8 cellular contexts compared by ENCODE assay signal in genomic region chr3:50610181-50610971, GRCh38. TPM values are rescaled to one million over a fixed set of nuclear protein-coding genes. Genes with fewer than 3 reads are reported as not detected.
DNase-seq lines count a peak whose midpoint lies in the region; ATAC-seq, FAIRE-seq and TF ChIP-seq lines count a peak whose summit lies in the region.

No MANE protein-coding gene starts in this region.

- H3K36me3 Mint-ChIP-seq in T-helper 2 cell treated with Interferon-gamma antibody and Interleukin-4, amounts not matched to agents 5 μg/mL and 100 μg/mL, for 36 hours (ENCODE audit: low read depth), result peaks cover 84% of the 10 kb centered on the region
- no peaks in the 10 kb centered on the region for H3K36me3 Mint-ChIP-seq in endodermal cell (ENCODE audit: low read depth)

- FAIRE-seq in RCC 7860 (lab: Jason Lieb, UNC), result no peak

- 96 to 100% methylated on average over 2 to 6 of the region's 6 CpGs for WGBS in endodermal cell (ENCODE audit: insufficient coverage in 1 of 2, insufficient read length in 1 of 2), 2 experiments

- H3K36me3 ChIP-seq in endodermal cell (ENCODE audit: control insufficient read depth, insufficient read depth, low read length) (peaks cover 6% of the 10 kb centered on the region), neutrophil (peaks cover 19% of the 10 kb centered on the region)

- H3K9me3 ChIP-seq in endodermal cell (ENCODE audit: control insufficient read depth, low read length) (no peaks in the 10 kb centered on the region), neutrophil (no peaks in the 10 kb centered on the region)

- peaks cover 2% of the 10 kb centered on the region for H3K27me3 Mint-ChIP-seq in T-helper 2 cell treated with Interferon-gamma antibody and Interleukin-4, amounts not matched to agents 5 μg/mL and 100 μg/mL, for 36 hours (ENCODE audit: low read depth)
- H3K27me3 Mint-ChIP-seq in endodermal cell (ENCODE audit: insufficient read depth), result peaks cover 45% of the 10 kb centered on the region

- H3K4me3 Mint-ChIP-seq in T-helper 2 cell treated with Interferon-gamma antibody and Interleukin-4, amounts not matched to agents 5 μg/mL and 100 μg/mL, for 36 hours, result peak overlapping the region; percentile 99
- peak overlapping the region; percentile 61 for H3K4me3 Mint-ChIP-seq in endodermal cell

- TF ChIP-seq CTCF in endodermal cell (conservative IDR thresholded peaks at IDR 0.05) (no peak), neutrophil (IDR thresholded peaks at IDR 0.05) (no peak)

- peak overlapping the region; percentile 96 for H3K27ac Mint-ChIP-seq in T-helper 2 cell treated with Interferon-gamma antibody and Interleukin-4, amounts not matched to agents 5 μg/mL and 100 μg/mL, for 36 hours
- H3K27ac Mint-ChIP-seq in endodermal cell, result no peak overlapping the region

- ATAC-seq in HG02623 (IDR thresholded peaks at IDR 0.05; ENCODE audit: unreplicated experiment), result no peak
- ATAC-seq in HG03457 (IDR thresholded peaks at IDR 0.05; ENCODE audit: unreplicated experiment), result no peak

- H3K9me3 Mint-ChIP-seq in T-helper 2 cell treated with Interferon-gamma antibody and Interleukin-4, amounts not matched to agents 5 μg/mL and 100 μg/mL, for 36 hours, result no peaks in the 10 kb centered on the region
- H3K9me3 Mint-ChIP-seq in endodermal cell, result no peaks in the 10 kb centered on the region

- DNase-seq in CD1c-positive myeloid dendritic cell (ENCODE audit: extremely low spot score) (peak; percentile 41), endodermal cell (no peak), RCC 7860 (ENCODE audit: low spot score) (no peak), NCI-H2029 (lab: John Stamatoyannopoulos, UW) (no peak)
- no peak for DNase-seq in T-helper 2 cell treated with Interferon-gamma antibody and Interleukin-4, amounts not matched to agents 5 μg/mL and 100 μg/mL, for 36 hours (ENCODE audit: low spot score)

- peaks cover 22% of the 10 kb centered on the region for H3K27me3 ChIP-seq in endodermal cell (ENCODE audit: control insufficient read depth, insufficient read depth, low read length, poor library complexity, severe bottlenecking)
- H3K27me3 ChIP-seq in neutrophil, result no peaks in the 10 kb centered on the region

- H3K4me1 ChIP-seq in endodermal cell (ENCODE audit: control insufficient read depth, insufficient read depth, low read length) (no peaks in the 10 kb centered on the region), neutrophil (ENCODE audit: control insufficient read depth in 1 of 2, insufficient read depth in 1 of 2, low read depth in 1 of 2, low read length in 1 of 2) (peaks cover 50 to 55% of the 10 kb centered on the region in 2 experiments)

- H3K4me3 ChIP-seq in endodermal cell (ENCODE audit: low read length) (peak overlapping the region; percentile 75), neutrophil (ENCODE audit: low read depth in 1 of 2, low read length in 1 of 2) (peak overlapping the region; percentile 80 to 94)

- H3K27ac ChIP-seq in endodermal cell (ENCODE audit: low read depth, low read length), result no peak overlapping the region
- H3K27ac ChIP-seq in neutrophil, result peak overlapping the region; percentile 74

- no peak overlapping the region for H3K9ac ChIP-seq in endodermal cell (ENCODE audit: extremely low read depth, low read length, poor library complexity, severe bottlenecking)

- H3K4me1 Mint-ChIP-seq in T-helper 2 cell treated with Interferon-gamma antibody and Interleukin-4, amounts not matched to agents 5 μg/mL and 100 μg/mL, for 36 hours (ENCODE audit: low read depth), result peaks cover 38% of the 10 kb centered on the region
- H3K4me1 Mint-ChIP-seq in endodermal cell, result peaks cover 14% of the 10 kb centered on the region

RNA-seq across cellular contexts. Expression of gene CISH, which starts 1.2 kb away (rescaled TPM):
- 1 to 10 TPM; 1.2 to 2.0 TPM for total RNA-seq in endodermal cell
- 3.6 TPM for polyA plus RNA-seq in endodermal cell (2013, experiment 1 of 2)
- 3.7 TPM for polyA plus RNA-seq in endodermal cell (2013, experiment 2 of 2)

RNA-seq across cellular contexts. Expression of gene MAPKAPK3, which starts 6.6 kb away (rescaled TPM):
- total RNA-seq in endodermal cell, result 10 to 100 TPM; 37.2 to 39.7 TPM
- polyA plus RNA-seq in endodermal cell (2013, experiment 1 of 2), result 29.9 TPM
- polyA plus RNA-seq in endodermal cell (2013, experiment 2 of 2), result 26.1 TPM

RNA-seq across cellular contexts. Expression of gene HEMK1, which starts 41.1 kb away (rescaled TPM):
- 10 to 100 TPM; 24.1 to 25.8 TPM for total RNA-seq in endodermal cell
- polyA plus RNA-seq in endodermal cell (2013, experiment 1 of 2), result 21.2 TPM
- polyA plus RNA-seq in endodermal cell (2013, experiment 2 of 2), result 19.8 TPM

RNA-seq across cellular contexts. Expression of gene C3orf18, which starts 42.8 kb away (rescaled TPM):
- total RNA-seq in endodermal cell, result 10 to 100 TPM; 14.4 to 16.9 TPM
- polyA plus RNA-seq in endodermal cell (2013, experiment 1 of 2), result 15.6 TPM
- polyA plus RNA-seq in endodermal cell (2013, experiment 2 of 2), result 15.4 TPM
